Comparison of ENCODE assay signal across 8 cellular contexts in genomic region chr15:39583586-39584265, GRCh38. TPM values are rescaled to one million over a fixed set of nuclear protein-coding genes. Genes with fewer than 3 reads are reported as not detected.
DNase-seq lines count a peak whose midpoint lies in the region; ATAC-seq lines count a peak whose summit lies in the region.

No MANE protein-coding gene starts in this region.

- H3K27me3 ChIP-seq in iPS-20b (ENCODE audit: insufficient read depth, low read length) (peaks cover 8% of the 10 kb centered on the region; the same call in 1 of the 2 replicates), subcutaneous abdominal adipose tissue (ENCODE audit: control insufficient read depth in 5 of 5, insufficient read depth in 4 of 5, low read length in 5 of 5) (no peaks in the 10 kb centered on the region)

- no peak overlapping the region for H3K9ac ChIP-seq in iPS-20b (ENCODE audit: low read depth, low read length)
- peak overlapping the region in 2 of 5 donors; percentile 11 to 36 for H3K9ac ChIP-seq in subcutaneous abdominal adipose tissue (ENCODE audit: low read length in 5 of 5)

- peaks cover 70% of the 10 kb centered on the region for H3K36me3 ChIP-seq in iPS-20b (ENCODE audit: insufficient read depth, low read depth, low read length)
- H3K36me3 ChIP-seq in subcutaneous abdominal adipose tissue (ENCODE audit: control insufficient read depth in 5 of 5, insufficient read depth in 5 of 5, low read length in 5 of 5), result peaks cover 33 to 63% (median 54%) of the 10 kb centered on the region in 5 donors

- no peaks in the 10 kb centered on the region for H3K9me3 ChIP-seq in iPS-20b (ENCODE audit: insufficient read depth, low read depth, low read length)
- H3K9me3 ChIP-seq in subcutaneous abdominal adipose tissue (ENCODE audit: control insufficient read depth in 5 of 5, low read length in 5 of 5), result no peaks in the 10 kb centered on the region

- H3K4me1 ChIP-seq in iPS-20b (ENCODE audit: insufficient read depth, low read length), result peaks cover 16% of the 10 kb centered on the region
- H3K4me1 ChIP-seq in subcutaneous abdominal adipose tissue (ENCODE audit: control insufficient read depth in 5 of 5, insufficient read depth in 5 of 5, low read length in 5 of 5), result peaks cover 3 to 73% (median 45%) of the 10 kb centered on the region in 5 donors

- no peak overlapping the region for H3K4me3 Mint-ChIP-seq in activated CD4-positive, alpha-beta T cell treated with anti-CD3 and anti-CD28 coated beads, Interleukin-2, amount 10 ng/mL, durations not matched to agents 7 days and 5 days
- no peak overlapping the region for H3K4me3 Mint-ChIP-seq in stimulated activated naive B cell treated with anti-CD40 and anti-IgM and Interleukin-4, amounts not matched to agents 10 μg/mL and 1 μg/mL and 100 μg/mL, for 72 hours

- CTCF ChIA-PET in activated CD4-positive, alpha-beta T cell treated with anti-CD3 and anti-CD28 coated beads, Interleukin-2, amount 10 ng/mL, durations not matched to agents 7 days and 5 days (lab: Charles Lee), result interaction anchor here (0.6 to 1.9 kb wide), 7 partner anchors 8 to 257 kb away, joined by 3 to 9 read pairs (median 3); no protein-coding TSS in a partner anchor

- H3K9me3 Mint-ChIP-seq in activated CD4-positive, alpha-beta T cell treated with anti-CD3 and anti-CD28 coated beads, Interleukin-2, amount 10 ng/mL, durations not matched to agents 7 days and 5 days, result no peaks in the 10 kb centered on the region
- H3K9me3 Mint-ChIP-seq in stimulated activated naive B cell treated with anti-CD40 and anti-IgM and Interleukin-4, amounts not matched to agents 10 μg/mL and 1 μg/mL and 100 μg/mL, for 72 hours, result no peaks in the 10 kb centered on the region

- H3K4me3 ChIP-seq in iPS-20b (ENCODE audit: low read length) (peak overlapping the region; percentile 84; the same call in 1 of the 2 replicates), subcutaneous abdominal adipose tissue (ENCODE audit: low read depth in 1 of 5, low read length in 5 of 5) (peak overlapping the region in 4 of 5 donors; percentile 6 to 92 (median 51))

- H3K27me3 Mint-ChIP-seq in activated CD4-positive, alpha-beta T cell treated with anti-CD3 and anti-CD28 coated beads, Interleukin-2, amount 10 ng/mL, durations not matched to agents 7 days and 5 days, result peaks cover 45% of the 10 kb centered on the region
- H3K27me3 Mint-ChIP-seq in stimulated activated naive B cell treated with anti-CD40 and anti-IgM and Interleukin-4, amounts not matched to agents 10 μg/mL and 1 μg/mL and 100 μg/mL, for 72 hours, result peaks cover 48 to 55% of the 10 kb centered on the region in 2 donors

- H3K27ac ChIP-seq in iPS-20b (ENCODE audit: low read length) (no peak overlapping the region), subcutaneous abdominal adipose tissue (ENCODE audit: low read depth, low read length) (no peak overlapping the region)

- peaks cover 3% of the 10 kb centered on the region for H3K36me3 Mint-ChIP-seq in activated CD4-positive, alpha-beta T cell treated with anti-CD3 and anti-CD28 coated beads, Interleukin-2, amount 10 ng/mL, durations not matched to agents 7 days and 5 days (ENCODE audit: low read depth)
- no peaks in the 10 kb centered on the region for H3K36me3 Mint-ChIP-seq in stimulated activated naive B cell treated with anti-CD40 and anti-IgM and Interleukin-4, amounts not matched to agents 10 μg/mL and 1 μg/mL and 100 μg/mL, for 72 hours

- H3K27ac Mint-ChIP-seq in activated CD4-positive, alpha-beta T cell treated with anti-CD3 and anti-CD28 coated beads, Interleukin-2, amount 10 ng/mL, durations not matched to agents 7 days and 5 days, result no peak overlapping the region
- H3K27ac Mint-ChIP-seq in stimulated activated naive B cell treated with anti-CD40 and anti-IgM and Interleukin-4, amounts not matched to agents 10 μg/mL and 1 μg/mL and 100 μg/mL, for 72 hours, result no peak overlapping the region

- peaks cover 29% of the 10 kb centered on the region for H3K4me1 Mint-ChIP-seq in activated CD4-positive, alpha-beta T cell treated with anti-CD3 and anti-CD28 coated beads, Interleukin-2, amount 10 ng/mL, durations not matched to agents 7 days and 5 days
- peaks cover 7 to 16% of the 10 kb centered on the region in 2 donors for H3K4me1 Mint-ChIP-seq in stimulated activated naive B cell treated with anti-CD40 and anti-IgM and Interleukin-4, amounts not matched to agents 10 μg/mL and 1 μg/mL and 100 μg/mL, for 72 hours

- DNase-seq in activated CD8-positive, alpha-beta memory T cell treated with anti-CD3 and anti-CD28 coated beads for 24 hours, result peak; percentile 68
- no peak for DNase-seq in activated CD8-positive, alpha-beta memory T cell treated with anti-CD3 and anti-CD28 coated beads, Interleukin-2, amount 50 U/mL, for 48 hours
- peak; percentile 35 for DNase-seq in activated CD4-positive, alpha-beta T cell treated with anti-CD3 and anti-CD28 coated beads, Interleukin-2, amount 10 ng/mL, durations not matched to agents 7 days and 5 days
- DNase-seq in retina (no peak), head of caudate nucleus (no peak)
- no peak for DNase-seq in stimulated activated naive B cell treated with anti-CD40 and anti-IgM and Interleukin-4, amounts not matched to agents 10 μg/mL and 1 μg/mL and 100 μg/mL, for 72 hours

- ATAC-seq in stimulated activated naive B cell treated with anti-CD40 and anti-IgM and Interleukin-4, amounts not matched to agents 10 μg/mL and 1 μg/mL and 100 μg/mL, for 72 hours (replicated peaks), result no peak

- POLR2A ChIA-PET in activated CD4-positive, alpha-beta T cell treated with anti-CD3 and anti-CD28 coated beads, Interleukin-2, amount 10 ng/mL, durations not matched to agents 7 days and 5 days (lab: Charles Lee), result no interaction called here

- intact Hi-C loops in head of caudate nucleus (cut with DNase I), result no loop called here

RNA-seq across cellular contexts. Expression of gene THBS1, which starts 2.8 kb away (rescaled TPM):
- 1 to 10 TPM in 1 of 2 experiments, under 1 TPM in 1; 0.40 to 1.1 TPM for total RNA-seq in activated CD4-positive, alpha-beta T cell treated with anti-CD3 and anti-CD28 coated beads, Interleukin-2, amount 10 ng/mL, durations not matched to agents 7 days and 5 days

Comparison
In these comparisons a context has a peak if more than half of its experiments do, and no peak if none do; other contexts are left out.
1. DNase-seq: peak in activated CD8-positive, alpha-beta memory T cell treated with anti-CD3 and anti-CD28 coated beads for 24 hours (single experiment) and activated CD4-positive, alpha-beta T cell treated with anti-CD3 and anti-CD28 coated beads, Interleukin-2, amount 10 ng/mL, durations not matched to agents 7 days and 5 days (single experiment); none in activated CD8-positive, alpha-beta memory T cell treated with anti-CD3 and anti-CD28 coated beads, Interleukin-2, amount 50 U/mL, for 48 hours (single experiment), retina (single experiment), stimulated activated naive B cell treated with anti-CD40 and anti-IgM and Interleukin-4, amounts not matched to agents 10 μg/mL and 1 μg/mL and 100 μg/mL, for 72 hours (single experiment) and head of caudate nucleus (0 of 42).